ENCODE assay signal across 17 cellular contexts in the genomic region with DNA sequence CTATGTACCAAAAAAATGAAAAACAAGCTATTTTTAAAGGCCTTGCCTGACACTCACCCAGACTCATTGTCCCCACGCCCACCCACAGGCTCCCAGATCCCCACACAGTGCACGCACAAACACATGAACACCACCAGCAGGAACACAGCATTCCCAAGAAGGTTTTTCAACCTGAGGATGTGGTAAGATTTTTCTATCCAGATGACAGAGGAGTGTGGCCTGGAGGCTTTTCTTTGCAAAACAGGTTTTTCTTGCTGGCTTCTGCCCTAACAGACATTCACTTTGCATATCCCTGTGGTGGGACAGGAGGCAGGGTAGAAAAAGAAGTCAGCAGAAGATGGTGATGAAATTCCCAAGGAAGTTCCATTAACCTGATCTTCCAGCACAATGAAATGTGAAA.
A peak's percentile ranks its signal among the peaks of the same experiment; 100 is the strongest.
DNase-seq lines count a peak whose midpoint lies in the region; ATAC-seq and TF ChIP-seq lines count a peak whose summit lies in the region.
"Had no signal": no experiment of that assay in that cellular context is flagged by ENCODE, and none has a peak within 500 bp of the region (broad histone marks: within the 10 kb centered on the region; RNA-seq: fewer than 3 reads in every experiment).

No MANE protein-coding gene starts in this region.

- DNase-seq in ELF-1 (ENCODE audit: low read depth, low spot score) (peak; percentile 95), LNCaP clone FGC (ENCODE audit: low read depth) (peak; percentile 14), epithelial cell of esophagus (ENCODE audit: low read depth) (peak; percentile 96), naive B cell (no peak), T-helper 9 cell (no peak), activated gamma-delta T cell (lab: John Stamatoyannopoulos, UW) (no peak), DMS 273 treated with DMSO at 0.1 percent for 48 hours (lab: John Stamatoyannopoulos, UW) (no peak)
- no peak for DNase-seq in activated naive CD4-positive, alpha-beta T cell treated with anti-CD3 and anti-CD28 coated beads, Interleukin-2, amount 50 U/mL, for 16 hours
- DNase-seq: activated B cell treated with CpG ODN at 0.5 μM for 24 hours; activated CD8-positive, alpha-beta memory T cell treated with anti-CD3 and anti-CD28 coated beads, Interleukin-2, amount 10 ng/mL, durations not matched to agents 7 days and 5 days; activated naive CD4-positive, alpha-beta T cell treated with anti-CD3 and anti-CD28 coated beads, Interleukin-2, amount 10 ng/mL, durations not matched to agents 7 days and 5 days; central memory CD4-positive, alpha-beta T cell; GOT3; MM.1S; right lobe of liver; stimulated activated CD4-positive, alpha-beta T cell treated with anti-CD3 and anti-CD28 coated beads, Interleukin-4, amount 100 ng/mL, for 24 hours; stimulated activated naive B cell treated with anti-CD40 and anti-IgM and Interleukin-4, amounts not matched to agents 10 μg/mL and 1 μg/mL and 100 μg/mL, for 72 hours had no signal

- TF ChIP-seq CTCF in LNCaP clone FGC (IDR thresholded peaks at IDR 0.05; ENCODE audit: control insufficient read depth, extremely low read depth, insufficient read depth) = no peak
- TF ChIP-seq CTCF in epithelial cell of esophagus (IDR thresholded peaks at IDR 0.05; ENCODE audit: insufficient read depth, low read depth, low read length, missing control alignments) = no peak

- peaks cover 28 to 56% (median 41%) of the 10 kb centered on the region in 3 donors for H3K4me1 Mint-ChIP-seq in naive B cell

- H3K27me3 Mint-ChIP-seq in naive B cell = no peaks in the 10 kb centered on the region
- H3K27me3 Mint-ChIP-seq: activated B cell treated with CpG ODN at 0.5 μM for 24 hours; activated CD8-positive, alpha-beta memory T cell treated with anti-CD3 and anti-CD28 coated beads, Interleukin-2, amount 10 ng/mL, durations not matched to agents 7 days and 5 days; activated naive CD4-positive, alpha-beta T cell treated with anti-CD3 and anti-CD28 coated beads, Interleukin-2, amount 10 ng/mL, durations not matched to agents 7 days and 5 days; stimulated activated naive B cell treated with anti-CD40 and anti-IgM and Interleukin-4, amounts not matched to agents 10 μg/mL and 1 μg/mL and 100 μg/mL, for 72 hours had no signal

- ATAC-seq in naive B cell (ENCODE audit: low read depth in 2 of 2) = no peak
- ATAC-seq: activated CD8-positive, alpha-beta memory T cell treated with anti-CD3 and anti-CD28 coated beads, Interleukin-2, amount 10 ng/mL, durations not matched to agents 7 days and 5 days; right lobe of liver; stimulated activated naive B cell treated with anti-CD40 and anti-IgM and Interleukin-4, amounts not matched to agents 10 μg/mL and 1 μg/mL and 100 μg/mL, for 72 hours had no signal

- peaks cover 0 to 1% (median 0%) of the 10 kb centered on the region in 7 donors for H3K9me3 Mint-ChIP-seq in naive B cell
- H3K9me3 Mint-ChIP-seq: activated B cell treated with CpG ODN at 0.5 μM for 24 hours; activated naive CD4-positive, alpha-beta T cell treated with anti-CD3 and anti-CD28 coated beads, Interleukin-2, amount 10 ng/mL, durations not matched to agents 7 days and 5 days; stimulated activated naive B cell treated with anti-CD40 and anti-IgM and Interleukin-4, amounts not matched to agents 10 μg/mL and 1 μg/mL and 100 μg/mL, for 72 hours had no signal

- no peaks in the 10 kb centered on the region for H3K36me3 Mint-ChIP-seq in naive B cell

- H3K4me3 Mint-ChIP-seq in naive B cell = no peak overlapping the region
- H3K4me3 Mint-ChIP-seq: activated B cell treated with CpG ODN at 0.5 μM for 24 hours; activated CD8-positive, alpha-beta memory T cell treated with anti-CD3 and anti-CD28 coated beads, Interleukin-2, amount 10 ng/mL, durations not matched to agents 7 days and 5 days; activated naive CD4-positive, alpha-beta T cell treated with anti-CD3 and anti-CD28 coated beads, Interleukin-2, amount 10 ng/mL, durations not matched to agents 7 days and 5 days; stimulated activated naive B cell treated with anti-CD40 and anti-IgM and Interleukin-4, amounts not matched to agents 10 μg/mL and 1 μg/mL and 100 μg/mL, for 72 hours had no signal

- H3K4me3 ChIP-seq in LNCaP clone FGC (ENCODE audit: low read depth, low read length) (no peak overlapping the region), epithelial cell of esophagus (ENCODE audit: low read length) (no peak overlapping the region)
- H3K4me3 ChIP-seq: right lobe of liver had no signal

- H3K27ac Mint-ChIP-seq in naive B cell = peak overlapping the region in 4 of 6 donors; percentile 4 to 83 (median 78)
- H3K27ac Mint-ChIP-seq: activated B cell treated with CpG ODN at 0.5 μM for 24 hours; activated CD8-positive, alpha-beta memory T cell treated with anti-CD3 and anti-CD28 coated beads, Interleukin-2, amount 10 ng/mL, durations not matched to agents 7 days and 5 days; activated naive CD4-positive, alpha-beta T cell treated with anti-CD3 and anti-CD28 coated beads, Interleukin-2, amount 10 ng/mL, durations not matched to agents 7 days and 5 days; stimulated activated naive B cell treated with anti-CD40 and anti-IgM and Interleukin-4, amounts not matched to agents 10 μg/mL and 1 μg/mL and 100 μg/mL, for 72 hours had no signal

Comparison
In these comparisons a context has a peak if more than half of its experiments do, and no peak if none do; other contexts are left out.
1. DNase-seq: peak in ELF-1 (single experiment), LNCaP clone FGC (single experiment) and epithelial cell of esophagus (single experiment); none in naive B cell (single experiment), T-helper 9 cell (single experiment), activated naive CD4-positive, alpha-beta T cell treated with anti-CD3 and anti-CD28 coated beads, Interleukin-2, amount 50 U/mL, for 16 hours (single experiment), activated gamma-delta T cell (single experiment) and DMS 273 treated with DMSO at 0.1 percent for 48 hours (single experiment).